In genomic region chr1:6477039-6477820, GRCh38 we compare ENCODE assay signal across 1 cellular context.
TF ChIP-seq lines count a peak whose summit lies in the region.

No MANE protein-coding gene starts in this region.

TF ChIP-seq in H1, 55 proteins besides CTCF, POLR2A, EP300 and RAD21:
- TF ChIP-seq CHD2 (IDR thresholded peaks at IDR 0.05; ENCODE audit: low read length) (no peak), ASH2L (IDR thresholded peaks at IDR 0.05; ENCODE audit: low read length) (no peak), NANOG (IDR thresholded peaks at IDR 0.05; ENCODE audit: insufficient read depth, low read depth, low read length, poor library complexity, severe bottlenecking) (no peak), SIX5 (IDR thresholded peaks at IDR 0.05; ENCODE audit: low read depth, low read length) (no peak), GTF2F1 (IDR thresholded peaks at IDR 0.05; ENCODE audit: borderline replicate concordance, low read depth, low read length) (no peak), CREB1 (IDR thresholded peaks at IDR 0.05) (no peak), CBX8 (IDR thresholded peaks at IDR 0.05; ENCODE audit: borderline replicate concordance, low read depth, low read length) (no peak), JUN (IDR thresholded peaks at IDR 0.05; ENCODE audit: low read depth, low read length) (no peak), SAP30 (IDR thresholded peaks at IDR 0.05; ENCODE audit: insufficient read depth, insufficient replicate concordance, low read length) (no peak), ZNF274 (IDR thresholded peaks at IDR 0.05; ENCODE audit: borderline replicate concordance, extremely low read depth, low read length) (no peak), TEAD4 (IDR thresholded peaks at IDR 0.05; ENCODE audit: low read depth, low read length) (no peak), RXRA (IDR thresholded peaks at IDR 0.05; ENCODE audit: insufficient read depth, low read depth, low read length) (no peak), EGR1 (IDR thresholded peaks at IDR 0.05; ENCODE audit: borderline replicate concordance, low read depth, low read length) (no peak), POLR2AphosphoS5 (IDR thresholded peaks at IDR 0.05; ENCODE audit: low read depth, low read length) (no peak), RNF2 (IDR thresholded peaks at IDR 0.05; ENCODE audit: borderline replicate concordance, low read depth, low read length, missing control alignments, poor library complexity, severe bottlenecking) (no peak), YY1 (IDR thresholded peaks at IDR 0.05; ENCODE audit: low read depth, low read length) (no peak), SP4 (IDR thresholded peaks at IDR 0.05; ENCODE audit: low read length) (no peak), SIRT6 (IDR thresholded peaks at IDR 0.05; ENCODE audit: low read length) (no peak)
TF ChIP-seq in H1: peak in this region for 0.
